Comparison of ENCODE assay signal across 8 cellular contexts in the genomic region with DNA sequence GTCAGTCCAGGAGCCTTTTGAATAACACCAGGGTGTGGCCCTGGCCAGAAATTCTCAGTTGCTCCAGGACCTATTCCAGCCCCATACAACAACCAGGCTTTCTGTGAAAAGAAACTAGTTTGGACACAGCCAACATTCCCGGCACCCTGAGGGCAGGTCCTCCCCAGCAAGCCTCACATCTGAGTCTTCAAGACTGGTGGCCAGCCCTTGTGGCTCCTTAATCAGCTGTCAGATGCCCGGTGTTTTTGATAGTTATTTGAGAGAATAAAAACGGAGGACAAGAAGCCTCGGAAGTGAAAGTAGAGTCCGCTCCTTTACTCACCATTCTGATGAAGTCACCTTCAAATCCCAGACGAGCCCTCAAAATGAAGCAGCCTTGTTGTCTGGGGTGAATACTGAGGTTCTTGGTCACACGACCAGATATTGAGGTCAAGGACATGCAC. TPM values are rescaled to one million over a fixed set of nuclear protein-coding genes. Genes with fewer than 3 reads are reported as not detected.
DNase-seq lines count a peak whose midpoint lies in the region; ATAC-seq and TF ChIP-seq lines count a peak whose summit lies in the region.

No MANE protein-coding gene starts in this region.

- H3K4me1 Mint-ChIP-seq in central memory CD8-positive, alpha-beta T cell, result peaks cover 13% of the 10 kb centered on the region
- peaks cover 17% of the 10 kb centered on the region for H3K4me1 Mint-ChIP-seq in WTC11

- H3K9me3 ChIP-seq in mucosa of stomach (ENCODE audit: control insufficient read depth, low read length), result no peaks in the 10 kb centered on the region

- POLR2A ChIA-PET in BJ (lab: Charles Lee) (no interaction called here), WTC11 (lab: Charles Lee) (no interaction called here)

- TF ChIP-seq CTCF in BJ (IDR thresholded peaks at IDR 0.05; ENCODE audit: insufficient read depth, low read depth, low read length) (no peak), WTC11 (IDR thresholded peaks at IDR 0.05) (no peak)

- ATAC-seq in HG03108 (IDR thresholded peaks at IDR 0.05; ENCODE audit: unreplicated experiment) (peak; percentile 10), WTC11 (no peak; the same call in 1 of the 2 replicates)
- no peak for ATAC-seq in central memory CD8-positive, alpha-beta T cell (replicated peaks; ENCODE audit: extremely low read depth, poor library complexity, severe bottlenecking)

- peak overlapping the region; percentile 45 for H3K9ac ChIP-seq in mucosa of stomach (ENCODE audit: low read length)

- H3K27ac Mint-ChIP-seq in central memory CD8-positive, alpha-beta T cell (ENCODE audit: low read depth), result peak overlapping the region; percentile 44
- H3K27ac Mint-ChIP-seq in WTC11, result no peak overlapping the region

- CTCF ChIA-PET in BJ (lab: Yijun Ruan, JAX), result interaction anchor here (0.9 to 3.2 kb wide), 2 partner anchors 18 to 74 kb away, joined by 4 to 23 read pairs; no protein-coding TSS in a partner anchor
- CTCF ChIA-PET in WTC11 (lab: Charles Lee), result interaction anchor here (1.8 to 2.2 kb wide), 2 partner anchors 18 to 74 kb away, joined by 7 to 14 read pairs; no protein-coding TSS in a partner anchor

- H3K4me3 Mint-ChIP-seq in central memory CD8-positive, alpha-beta T cell, result no peak overlapping the region
- H3K4me3 Mint-ChIP-seq in WTC11, result no peak overlapping the region

- no peaks in the 10 kb centered on the region for H3K9me3 Mint-ChIP-seq in central memory CD8-positive, alpha-beta T cell
- H3K9me3 Mint-ChIP-seq in WTC11, result peaks cover 5% of the 10 kb centered on the region

- DNase-seq in BJ (ENCODE audit: low read depth) (no peak), CD1c-positive myeloid dendritic cell (ENCODE audit: extremely low spot score) (no peak), WTC11 (ENCODE audit: low spot score) (no peak), NCI-H524 (lab: John Stamatoyannopoulos, UW) (no peak), SKM-1 treated with dmso at 0.1 percent for 144 hours (lab: John Stamatoyannopoulos, UW; ENCODE audit: unreplicated experiment) (no peak)
- no peak for DNase-seq in central memory CD8-positive, alpha-beta T cell (ENCODE audit: low spot score in 2 of 2)

- H3K36me3 Mint-ChIP-seq in central memory CD8-positive, alpha-beta T cell (ENCODE audit: insufficient read depth), result peaks cover 2% of the 10 kb centered on the region
- peaks cover 4% of the 10 kb centered on the region for H3K36me3 Mint-ChIP-seq in WTC11

- H3K4me1 ChIP-seq in mucosa of stomach (ENCODE audit: control insufficient read depth, insufficient read depth, low read length), result peaks cover 56% of the 10 kb centered on the region

- H3K27me3 Mint-ChIP-seq in central memory CD8-positive, alpha-beta T cell, result no peaks in the 10 kb centered on the region
- no peaks in the 10 kb centered on the region for H3K27me3 Mint-ChIP-seq in WTC11 (ENCODE audit: low read depth)

- H3K27me3 ChIP-seq in BJ (ENCODE audit: control insufficient read depth, insufficient read depth, low read length) (no peaks in the 10 kb centered on the region), mucosa of stomach (ENCODE audit: control insufficient read depth, insufficient read depth, low read length) (no peaks in the 10 kb centered on the region)

- H3K4me3 ChIP-seq in BJ (ENCODE audit: low read depth, low read length), result peak overlapping the region; percentile 33
- no peak overlapping the region for H3K4me3 ChIP-seq in mucosa of stomach (ENCODE audit: low read length)

- no peaks in the 10 kb centered on the region for H3K36me3 ChIP-seq in BJ (ENCODE audit: control insufficient read depth, insufficient read depth, low read length)
- H3K36me3 ChIP-seq in mucosa of stomach (ENCODE audit: control insufficient read depth, insufficient read depth, low read length), result peaks cover 5% of the 10 kb centered on the region

TF ChIP-seq in WTC11, 78 proteins besides CTCF, POLR2A, EP300 and RAD21:
- TF ChIP-seq ATF6 (CRISPR knock-in tag; IDR thresholded peaks at IDR 0.05), result no peak
- TF ChIP-seq ZNF416 (CRISPR knock-in tag; IDR thresholded peaks at IDR 0.05), result no peak
- TF ChIP-seq, protein P1, sequence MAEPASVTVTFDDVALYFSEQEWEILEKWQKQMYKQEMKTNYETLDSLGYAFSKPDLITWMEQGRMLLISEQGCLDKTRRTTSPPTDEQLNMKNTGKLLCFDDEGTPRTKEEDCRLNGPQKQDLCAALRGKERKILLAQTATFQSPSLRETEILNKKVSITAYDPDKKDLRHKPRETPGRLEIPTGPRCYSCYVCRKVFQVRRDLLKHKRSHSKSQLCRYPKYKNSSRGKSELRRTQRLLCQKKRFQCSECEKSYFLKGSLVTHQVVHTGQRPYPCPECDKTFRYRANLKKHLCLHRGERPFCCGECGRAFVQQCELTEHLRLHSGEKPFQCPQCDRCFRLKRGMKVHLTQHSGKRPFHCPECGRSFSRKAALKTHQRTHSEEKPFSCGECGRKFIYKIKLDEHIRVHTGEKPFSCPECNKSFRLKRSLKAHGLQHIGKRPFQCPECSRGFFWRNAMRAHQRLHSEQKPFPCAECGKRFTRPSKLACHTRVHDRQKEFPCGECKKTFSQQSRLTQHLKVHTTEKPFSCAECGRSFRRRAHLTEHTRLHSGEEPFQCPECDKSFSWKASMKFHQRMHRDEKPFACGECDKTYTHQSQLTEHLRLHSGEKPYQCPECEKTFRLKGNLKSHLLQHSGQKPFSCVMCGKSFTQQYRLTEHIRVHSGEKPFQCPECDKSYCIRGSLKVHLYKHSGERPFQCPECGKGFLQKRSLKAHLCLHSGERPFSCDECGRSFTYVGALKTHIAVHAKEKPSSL (CRISPR knock-in tag; conservative IDR thresholded peaks at IDR 0.05), result no peak
- no peak for TF ChIP-seq ATF3 (CRISPR knock-in tag; conservative IDR thresholded peaks at IDR 0.05)
- TF ChIP-seq GRHL2 (CRISPR knock-in tag; IDR thresholded peaks at IDR 0.05; ENCODE audit: insufficient replicate concordance, severe bottlenecking), result no peak

RNA-seq across cellular contexts. Expression of gene GMCL1, which starts 31.0 kb away (rescaled TPM):
- polyA plus RNA-seq in BJ (2011; rRNA removed), result 2.1 and 4.0 TPM in 2 replicates
- polyA minus RNA-seq in BJ (2011; rRNA and poly(A)+ RNA removed), result 1.0 and 1.6 TPM in 2 replicates
- 17.2 to 21.6 TPM (median 20.5 TPM) in 3 replicates for total RNA-seq in WTC11 (2021)

RNA-seq across cellular contexts. Expression of gene ANXA4, which starts 56.6 kb away (rescaled TPM):
- 127 and 133 TPM in 2 replicates for polyA plus RNA-seq in BJ (2011; rRNA removed)
- polyA minus RNA-seq in BJ (2011; rRNA and poly(A)+ RNA removed), result 66.0 and 103 TPM in 2 replicates
- total RNA-seq in WTC11 (2021), result 9.5 to 13.6 TPM (median 12.3 TPM) in 3 replicates
